In the genomic region with DNA sequence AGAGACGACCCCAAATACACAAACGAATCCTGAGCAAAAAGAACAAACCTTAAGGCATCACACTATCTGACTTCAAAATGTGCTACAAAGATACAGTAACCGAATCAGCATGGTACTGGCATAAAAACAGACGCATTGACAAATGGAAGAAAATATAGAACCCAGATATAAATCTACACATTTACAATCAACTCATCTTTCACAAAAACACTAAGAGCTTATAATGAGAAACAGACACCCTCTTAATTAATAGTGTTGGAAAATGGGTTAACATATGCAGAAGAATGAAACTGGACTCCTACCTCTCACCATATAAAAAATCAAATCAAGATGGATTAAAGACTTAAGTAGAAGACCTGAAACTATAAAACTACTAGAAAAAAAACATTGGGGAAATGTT, we compare ENCODE assay signal across 34 cellular contexts.
"Had no signal": no experiment of that assay in that cellular context is flagged by ENCODE, and none has a peak within 500 bp of the region (broad histone marks: within the 10 kb centered on the region; RNA-seq: fewer than 3 reads in every experiment).

No MANE protein-coding gene starts in this region.

- H3K27me3 ChIP-seq: MG63 had no signal

- H3K4me3 ChIP-seq: MG63 had no signal

- H3K36me3 ChIP-seq: MG63 had no signal

- DNase-seq: Karpas-422, Kasumi-1, MG63, MM.1S, MV-4-11, NCI-H1048, NCI-H1092, NCI-H1092 treated with DMSO at 0.1 percent for 48 hours, NCI-H1105, NCI-H1105 treated with DMSO at 0.1 percent for 48 hours, NCI-H1417, NCI-H1417 treated with DMSO at 0.1 percent for 48 hours, NCI-H1436, NCI-H1436 treated with DMSO at 0.1 percent for 48 hours, NCI-H146, NCI-H1694, NCI-H1694 treated with DMSO at 0.1 percent for 48 hours, NCI-H187, NCI-H187 treated with DMSO at 0.1 percent for 48 hours, NCI-H1930, NCI-H2029, NCI-H2029 treated with DMSO at 0.1 percent for 48 hours, NCI-H2081, NCI-H2081 treated with DMSO at 0.1 percent for 48 hours, NCI-H2107, NCI-H2171, NCI-H2171 treated with DMSO at 0.1 percent for 48 hours, NCI-H2227 treated with DMSO at 0.1 percent for 48 hours, NCI-H226, NCI-H345, NCI-H446, NCI-H446 treated with DMSO at 0.1 percent for 48 hours, NCI-H510A, NCI-H510A treated with DMSO at 0.1 percent for 48 hours had no signal
